ENCODE assay signal across 9 cellular contexts in genomic region chr1:84972377-84972987, GRCh38. TPM values are rescaled to one million over a fixed set of nuclear protein-coding genes. Genes with fewer than 3 reads are reported as not detected.
DNase-seq lines count a peak whose midpoint lies in the region; ATAC-seq and TF ChIP-seq lines count a peak whose summit lies in the region.
"Had no signal": no experiment of that assay in that cellular context is flagged by ENCODE, and none has a peak within 500 bp of the region (broad histone marks: within the 10 kb centered on the region; RNA-seq: fewer than 3 reads in every experiment).

No MANE protein-coding gene starts in this region.

- TF ChIP-seq CTCF in GM12865 (IDR thresholded peaks at IDR 0.05; ENCODE audit: insufficient read depth, low read depth, low read length, missing control alignments), result no peak

- peak overlapping the region; percentile 26 for H3K4me3 ChIP-seq in GM12865 (ENCODE audit: low read depth, low read length)

- ATAC-seq in GM21526 (IDR thresholded peaks at IDR 0.05; ENCODE audit: low FRiP score, unreplicated experiment), result peak; percentile 45
- peak; percentile 9 for ATAC-seq in HG03558 (IDR thresholded peaks at IDR 0.05; ENCODE audit: extremely low read depth, unreplicated experiment)
- no peak for ATAC-seq in left cardiac atrium
- ATAC-seq in HG03521 (IDR thresholded peaks at IDR 0.05; ENCODE audit: unreplicated experiment), result no peak

- DNase-seq in GM12865 (ENCODE audit: low read depth), result peak; percentile 50
- DNase-seq in fibroblast of peridontal ligament (ENCODE audit: extremely low read depth), result peak; percentile 37
- DNase-seq in GM19240 (ENCODE audit: insufficient read length, low spot score), result no peak
- no peak for DNase-seq in NCI-H524 treated with DMSO at 0.1 percent for 48 hours (lab: John Stamatoyannopoulos, UW)
- no peak for DNase-seq in left cardiac atrium
- DNase-seq: NCI-H1694 treated with DMSO at 0.1 percent for 48 hours had no signal

- intact Hi-C loops in left cardiac atrium (cut with DNase I), result no loop called here

RNA-seq across cellular contexts. Expression of gene MCOLN2, which starts 24.4 kb away (rescaled TPM):
- 1 to 10 TPM in 1 of 2 donors, under 1 TPM in 1; 0.62 to 1.0 TPM for total RNA-seq in left cardiac atrium

Comparison
In these comparisons a context has a peak if more than half of its experiments do, and no peak if none do; other contexts are left out.
1. DNase-seq: peak in GM12865 (single experiment) and fibroblast of peridontal ligament (single experiment); none in GM19240 (single experiment), NCI-H524 treated with DMSO at 0.1 percent for 48 hours (single experiment) and left cardiac atrium (single experiment).
2. ATAC-seq: peak in GM21526 (single experiment) and HG03558 (single experiment); none in left cardiac atrium (0 of 2) and HG03521 (single experiment).